ENCODE assay signal across 1 cellular context in the genomic region with DNA sequence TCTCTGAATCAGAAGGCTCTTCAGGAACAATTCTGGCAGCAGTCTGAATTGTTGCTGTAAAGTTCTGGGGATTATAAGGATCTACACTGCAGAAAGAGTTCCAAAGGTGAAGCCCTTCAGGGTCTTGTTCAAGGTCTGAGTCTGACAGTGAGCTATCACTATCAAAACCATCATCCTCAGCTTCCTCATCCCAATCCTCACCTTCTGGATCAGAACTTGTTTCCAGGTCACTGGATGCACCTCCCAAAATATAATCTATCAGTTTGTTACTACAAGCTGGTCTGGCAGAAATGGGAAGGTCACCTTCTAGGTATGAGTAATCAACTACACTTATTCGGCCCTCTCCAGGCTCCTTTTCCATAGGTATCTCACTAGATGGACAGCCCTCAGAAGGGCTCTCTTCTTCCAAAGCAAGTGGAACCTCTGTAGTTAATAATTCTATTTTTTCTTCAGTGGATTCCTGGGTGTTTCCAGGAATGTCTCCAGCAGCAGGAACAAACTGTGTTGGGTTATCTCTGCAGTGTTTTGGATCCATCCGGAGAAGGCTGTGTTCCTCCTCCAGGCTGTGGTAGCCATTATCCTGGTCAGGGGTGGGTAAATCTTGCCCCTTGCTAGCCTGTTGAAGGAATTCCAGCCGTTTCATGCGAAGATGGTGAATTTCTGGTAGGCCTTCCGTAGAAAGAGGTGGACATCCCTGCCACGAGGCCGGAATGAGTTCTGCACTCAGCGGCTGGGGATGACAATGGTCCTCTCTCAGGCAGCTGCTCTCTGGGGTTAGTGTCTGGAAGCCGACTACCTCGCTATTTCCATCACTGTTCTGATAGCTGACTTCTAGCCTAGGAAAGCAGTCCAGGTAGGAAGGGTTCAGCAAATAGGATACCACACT.
TF ChIP-seq lines count a peak whose summit lies in the region.

No MANE protein-coding gene starts in this region.

TF ChIP-seq in IMR-90, 13 proteins besides CTCF, POLR2A, EP300 and RAD21 (continued from another document):
- TF ChIP-seq, protein P1, sequence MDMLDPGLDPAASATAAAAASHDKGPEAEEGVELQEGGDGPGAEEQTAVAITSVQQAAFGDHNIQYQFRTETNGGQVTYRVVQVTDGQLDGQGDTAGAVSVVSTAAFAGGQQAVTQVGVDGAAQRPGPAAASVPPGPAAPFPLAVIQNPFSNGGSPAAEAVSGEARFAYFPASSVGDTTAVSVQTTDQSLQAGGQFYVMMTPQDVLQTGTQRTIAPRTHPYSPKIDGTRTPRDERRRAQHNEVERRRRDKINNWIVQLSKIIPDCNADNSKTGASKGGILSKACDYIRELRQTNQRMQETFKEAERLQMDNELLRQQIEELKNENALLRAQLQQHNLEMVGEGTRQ (IDR thresholded peaks at IDR 0.05; ENCODE audit: low read depth, low read length), result no peak
- TF ChIP-seq CHD1 (IDR thresholded peaks at IDR 0.05; ENCODE audit: low read depth, low read length), result 0 out of 2 replicates have a peak, but pooled peaks have one; percentile 74
